11 cellular contexts compared by ENCODE assay signal in the genomic region with DNA sequence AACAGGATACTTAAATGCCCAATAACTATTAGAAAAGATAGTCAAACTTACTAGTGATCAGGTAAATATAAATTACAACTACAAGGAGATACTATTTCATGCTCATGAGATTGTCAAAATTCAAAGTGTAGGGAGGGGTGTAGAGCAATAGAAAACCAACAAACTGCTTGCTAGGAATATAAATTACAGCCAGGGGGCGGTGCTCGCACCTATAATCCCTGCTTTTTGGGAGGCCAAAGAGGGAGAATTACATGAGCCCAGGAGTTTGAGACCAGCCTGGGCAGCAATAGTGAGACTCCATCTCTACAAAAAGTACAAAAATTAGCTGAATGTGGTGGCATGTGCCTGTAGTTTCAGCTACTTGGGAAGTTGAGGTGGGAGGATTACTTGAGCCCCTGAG.
DNase-seq lines count a peak whose midpoint lies in the region; ATAC-seq, FAIRE-seq and TF ChIP-seq lines count a peak whose summit lies in the region.
"Had no signal": no experiment of that assay in that cellular context is flagged by ENCODE, and none has a peak within 500 bp of the region (broad histone marks: within the 10 kb centered on the region; RNA-seq: fewer than 3 reads in every experiment).

No MANE protein-coding gene starts in this region.

- no peaks in the 10 kb centered on the region for H3K9me3 ChIP-seq in ascending aorta

- H3K27me3 Mint-ChIP-seq in endothelial cell (ENCODE audit: unreplicated experiment): no peaks in the 10 kb centered on the region

- no peak overlapping the region for H3K4me3 ChIP-seq in ascending aorta

- H3K36me3 ChIP-seq in ascending aorta: no peaks in the 10 kb centered on the region

- no peaks in the 10 kb centered on the region for H3K36me3 Mint-ChIP-seq in endothelial cell (ENCODE audit: low read depth, unreplicated experiment)

- no peak overlapping the region for H3K4me3 Mint-ChIP-seq in endothelial cell (ENCODE audit: unreplicated experiment)

- peak; percentile 54 for FAIRE-seq in GM12892 (lab: Jason Lieb, UNC)
- FAIRE-seq: H54 had no signal

- intact Hi-C loops in ascending aorta (cut with DNase I): no loop called here

- DNase-seq in A172 (ENCODE audit: low spot score) (peak; percentile 18), GM12892 (ENCODE audit: insufficient read length) (no peak), endothelial cell (ENCODE audit: low spot score) (peak; percentile 29), ascending aorta (ENCODE audit: low spot score in 2 of 2) (no peak), T-helper 1 cell (no peak)
- no peak for DNase-seq in activated effector memory CD4-positive, alpha-beta T cell treated with Interleukin-2 at 50 U/mL for 16 hours
- DNase-seq: NCI-H2171 had no signal

- H3K4me1 ChIP-seq in ascending aorta: no peaks in the 10 kb centered on the region

- no peak for ATAC-seq in GM21723 (IDR thresholded peaks at IDR 0.05; ENCODE audit: unreplicated experiment)

- H3K27ac ChIP-seq in ascending aorta: no peak overlapping the region
- H3K27ac ChIP-seq: epithelial cell of prostate had no signal

- no peaks in the 10 kb centered on the region for H3K4me1 Mint-ChIP-seq in endothelial cell (ENCODE audit: unreplicated experiment)

- no peaks in the 10 kb centered on the region for H3K9me3 Mint-ChIP-seq in endothelial cell (ENCODE audit: unreplicated experiment)

- TF ChIP-seq POLR2A in GM12892 (IDR thresholded peaks at IDR 0.05; ENCODE audit: low read depth, low read length): no peak

- TF ChIP-seq CTCF in LNCAP (IDR thresholded peaks at IDR 0.05) (peak; percentile 37; the same call in 1 of the 2 replicates), endothelial cell (IDR thresholded peaks at IDR 0.05; ENCODE audit: unreplicated experiment) (peak; percentile 39), ascending aorta (IDR thresholded peaks at IDR 0.05) (no peak)

- no peak overlapping the region for H3K27ac Mint-ChIP-seq in endothelial cell (ENCODE audit: unreplicated experiment)

- no peaks in the 10 kb centered on the region for H3K27me3 ChIP-seq in ascending aorta

Comparison
In these comparisons a context has a peak if more than half of its experiments do, and no peak if none do; other contexts are left out.
1. DNase-seq: peak in A172 (single experiment) and endothelial cell (single experiment); none in GM12892 (single experiment), activated effector memory CD4-positive, alpha-beta T cell treated with Interleukin-2 at 50 U/mL for 16 hours (single experiment), ascending aorta (0 of 2) and T-helper 1 cell (0 of 5).
2. CTCF ChIP-seq: peak in LNCAP (single experiment) and endothelial cell (single experiment); none in ascending aorta (0 of 3).